In the genomic region with DNA sequence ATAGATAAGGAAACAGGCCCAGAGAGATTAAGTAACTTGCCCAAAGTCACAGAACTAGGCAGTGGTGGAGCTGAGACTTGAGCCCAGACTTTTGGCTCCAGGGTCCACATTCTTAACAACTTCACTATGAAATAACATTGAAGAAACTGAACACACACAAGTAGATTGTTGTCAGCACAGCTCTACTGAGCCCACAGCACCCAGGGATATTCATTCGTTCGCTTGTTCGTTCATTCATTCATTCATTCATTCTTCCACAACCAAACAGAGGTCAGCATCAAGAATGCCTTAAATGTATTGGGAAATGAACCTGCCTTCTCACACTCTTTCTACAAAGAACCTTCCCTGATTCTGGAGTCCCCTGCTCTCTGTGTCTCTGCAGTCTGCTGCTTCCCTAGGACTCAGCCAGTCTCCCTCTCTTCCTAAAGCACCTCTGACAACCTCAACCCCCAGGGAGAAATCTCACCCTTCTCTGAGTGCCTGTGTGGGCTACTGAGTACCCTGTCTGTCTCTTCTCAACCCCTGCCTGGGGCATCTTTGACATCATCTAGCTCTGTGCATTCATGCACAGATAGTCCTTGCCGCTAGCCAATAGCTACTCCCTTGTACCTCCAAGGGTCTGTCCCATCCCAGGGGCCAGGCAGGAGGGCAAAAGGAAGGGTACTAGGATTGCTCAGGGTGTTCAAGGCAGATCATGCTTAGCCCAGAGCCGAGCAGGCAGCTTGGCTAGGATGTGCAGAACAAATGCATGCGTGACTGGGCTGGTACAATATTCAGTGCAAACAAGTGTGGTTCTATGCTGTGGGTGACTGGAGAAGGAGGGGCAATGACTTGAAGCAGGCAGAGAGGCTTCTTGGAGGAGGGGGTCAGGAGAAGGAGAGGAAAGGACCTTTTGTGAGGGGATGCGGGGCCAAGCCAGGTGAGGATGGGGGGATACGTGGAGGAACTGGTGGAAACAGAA, we compare ENCODE assay signal across 1 cellular context.
TF ChIP-seq lines count a peak whose summit lies in the region.

No MANE protein-coding gene starts in this region.

TF ChIP-seq in WTC11, 78 proteins besides CTCF, POLR2A, EP300 and RAD21 (continued from another document):
- TF ChIP-seq, protein P1, sequence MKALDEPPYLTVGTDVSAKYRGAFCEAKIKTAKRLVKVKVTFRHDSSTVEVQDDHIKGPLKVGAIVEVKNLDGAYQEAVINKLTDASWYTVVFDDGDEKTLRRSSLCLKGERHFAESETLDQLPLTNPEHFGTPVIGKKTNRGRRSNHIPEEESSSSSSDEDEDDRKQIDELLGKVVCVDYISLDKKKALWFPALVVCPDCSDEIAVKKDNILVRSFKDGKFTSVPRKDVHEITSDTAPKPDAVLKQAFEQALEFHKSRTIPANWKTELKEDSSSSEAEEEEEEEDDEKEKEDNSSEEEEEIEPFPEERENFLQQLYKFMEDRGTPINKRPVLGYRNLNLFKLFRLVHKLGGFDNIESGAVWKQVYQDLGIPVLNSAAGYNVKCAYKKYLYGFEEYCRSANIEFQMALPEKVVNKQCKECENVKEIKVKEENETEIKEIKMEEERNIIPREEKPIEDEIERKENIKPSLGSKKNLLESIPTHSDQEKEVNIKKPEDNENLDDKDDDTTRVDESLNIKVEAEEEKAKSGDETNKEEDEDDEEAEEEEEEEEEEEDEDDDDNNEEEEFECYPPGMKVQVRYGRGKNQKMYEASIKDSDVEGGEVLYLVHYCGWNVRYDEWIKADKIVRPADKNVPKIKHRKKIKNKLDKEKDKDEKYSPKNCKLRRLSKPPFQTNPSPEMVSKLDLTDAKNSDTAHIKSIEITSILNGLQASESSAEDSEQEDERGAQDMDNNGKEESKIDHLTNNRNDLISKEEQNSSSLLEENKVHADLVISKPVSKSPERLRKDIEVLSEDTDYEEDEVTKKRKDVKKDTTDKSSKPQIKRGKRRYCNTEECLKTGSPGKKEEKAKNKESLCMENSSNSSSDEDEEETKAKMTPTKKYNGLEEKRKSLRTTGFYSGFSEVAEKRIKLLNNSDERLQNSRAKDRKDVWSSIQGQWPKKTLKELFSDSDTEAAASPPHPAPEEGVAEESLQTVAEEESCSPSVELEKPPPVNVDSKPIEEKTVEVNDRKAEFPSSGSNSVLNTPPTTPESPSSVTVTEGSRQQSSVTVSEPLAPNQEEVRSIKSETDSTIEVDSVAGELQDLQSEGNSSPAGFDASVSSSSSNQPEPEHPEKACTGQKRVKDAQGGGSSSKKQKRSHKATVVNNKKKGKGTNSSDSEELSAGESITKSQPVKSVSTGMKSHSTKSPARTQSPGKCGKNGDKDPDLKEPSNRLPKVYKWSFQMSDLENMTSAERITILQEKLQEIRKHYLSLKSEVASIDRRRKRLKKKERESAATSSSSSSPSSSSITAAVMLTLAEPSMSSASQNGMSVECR (CRISPR knock-in tag; IDR thresholded peaks at IDR 0.05; ENCODE audit: borderline replicate concordance), result no peak
- TF ChIP-seq IRF2 (CRISPR knock-in tag; IDR thresholded peaks at IDR 0.05; ENCODE audit: borderline replicate concordance, low read depth), result no peak
- TF ChIP-seq, protein P2, sequence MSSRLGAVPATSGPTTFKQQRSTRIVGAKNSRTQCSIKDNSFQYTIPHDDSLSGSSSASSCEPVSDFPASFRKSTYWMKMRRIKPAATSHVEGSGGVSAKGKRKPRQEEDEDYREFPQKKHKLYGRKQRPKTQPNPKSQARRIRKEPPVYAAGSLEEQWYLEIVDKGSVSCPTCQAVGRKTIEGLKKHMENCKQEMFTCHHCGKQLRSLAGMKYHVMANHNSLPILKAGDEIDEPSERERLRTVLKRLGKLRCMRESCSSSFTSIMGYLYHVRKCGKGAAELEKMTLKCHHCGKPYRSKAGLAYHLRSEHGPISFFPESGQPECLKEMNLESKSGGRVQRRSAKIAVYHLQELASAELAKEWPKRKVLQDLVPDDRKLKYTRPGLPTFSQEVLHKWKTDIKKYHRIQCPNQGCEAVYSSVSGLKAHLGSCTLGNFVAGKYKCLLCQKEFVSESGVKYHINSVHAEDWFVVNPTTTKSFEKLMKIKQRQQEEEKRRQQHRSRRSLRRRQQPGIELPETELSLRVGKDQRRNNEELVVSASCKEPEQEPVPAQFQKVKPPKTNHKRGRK (CRISPR knock-in tag; IDR thresholded peaks at IDR 0.05; ENCODE audit: borderline replicate concordance), result no peak
- TF ChIP-seq, protein P3, sequence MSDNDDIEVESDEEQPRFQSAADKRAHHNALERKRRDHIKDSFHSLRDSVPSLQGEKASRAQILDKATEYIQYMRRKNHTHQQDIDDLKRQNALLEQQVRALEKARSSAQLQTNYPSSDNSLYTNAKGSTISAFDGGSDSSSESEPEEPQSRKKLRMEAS (CRISPR knock-in tag; IDR thresholded peaks at IDR 0.05), result no peak
- TF ChIP-seq, protein P4, sequence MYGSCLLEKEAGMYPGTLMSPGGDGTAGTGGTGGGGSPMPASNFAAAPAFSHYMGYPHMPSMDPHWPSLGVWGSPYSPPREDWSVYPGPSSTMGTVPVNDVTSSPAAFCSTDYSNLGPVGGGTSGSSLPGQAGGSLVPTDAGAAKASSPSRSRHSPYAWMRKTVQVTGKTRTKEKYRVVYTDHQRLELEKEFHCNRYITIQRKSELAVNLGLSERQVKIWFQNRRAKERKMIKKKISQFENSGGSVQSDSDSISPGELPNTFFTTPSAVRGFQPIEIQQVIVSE (CRISPR knock-in tag; IDR thresholded peaks at IDR 0.05; ENCODE audit: borderline replicate concordance), result no peak
- no peak for TF ChIP-seq TCF7 (CRISPR knock-in tag; IDR thresholded peaks at IDR 0.05; ENCODE audit: low read depth)
- no peak for TF ChIP-seq ZNF121 (CRISPR knock-in tag; IDR thresholded peaks at IDR 0.05)
- TF ChIP-seq RELA (CRISPR knock-in tag; IDR thresholded peaks at IDR 0.05; ENCODE audit: borderline replicate concordance), result no peak
- no peak for TF ChIP-seq ZNF219 (CRISPR knock-in tag; IDR thresholded peaks at IDR 0.05; ENCODE audit: borderline replicate concordance)
- no peak for TF ChIP-seq ZNF671 (CRISPR knock-in tag; IDR thresholded peaks at IDR 0.05)
- TF ChIP-seq EMX1 (CRISPR knock-in tag; IDR thresholded peaks at IDR 0.05), result no peak
- no peak for TF ChIP-seq HMGA2 (CRISPR knock-in tag; IDR thresholded peaks at IDR 0.05)
- TF ChIP-seq TEAD1 (CRISPR knock-in tag; IDR thresholded peaks at IDR 0.05), result no peak
- TF ChIP-seq, protein P5, sequence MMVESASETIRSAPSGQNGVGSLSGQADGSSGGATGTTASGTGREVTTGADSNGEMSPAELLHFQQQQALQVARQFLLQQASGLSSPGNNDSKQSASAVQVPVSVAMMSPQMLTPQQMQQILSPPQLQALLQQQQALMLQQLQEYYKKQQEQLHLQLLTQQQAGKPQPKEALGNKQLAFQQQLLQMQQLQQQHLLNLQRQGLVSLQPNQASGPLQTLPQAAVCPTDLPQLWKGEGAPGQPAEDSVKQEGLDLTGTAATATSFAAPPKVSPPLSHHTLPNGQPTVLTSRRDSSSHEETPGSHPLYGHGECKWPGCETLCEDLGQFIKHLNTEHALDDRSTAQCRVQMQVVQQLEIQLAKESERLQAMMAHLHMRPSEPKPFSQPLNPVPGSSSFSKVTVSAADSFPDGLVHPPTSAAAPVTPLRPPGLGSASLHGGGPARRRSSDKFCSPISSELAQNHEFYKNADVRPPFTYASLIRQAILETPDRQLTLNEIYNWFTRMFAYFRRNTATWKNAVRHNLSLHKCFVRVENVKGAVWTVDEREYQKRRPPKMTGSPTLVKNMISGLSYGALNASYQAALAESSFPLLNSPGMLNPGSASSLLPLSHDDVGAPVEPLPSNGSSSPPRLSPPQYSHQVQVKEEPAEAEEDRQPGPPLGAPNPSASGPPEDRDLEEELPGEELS (CRISPR knock-in tag; IDR thresholded peaks at IDR 0.05), result no peak
- TF ChIP-seq, protein P6, sequence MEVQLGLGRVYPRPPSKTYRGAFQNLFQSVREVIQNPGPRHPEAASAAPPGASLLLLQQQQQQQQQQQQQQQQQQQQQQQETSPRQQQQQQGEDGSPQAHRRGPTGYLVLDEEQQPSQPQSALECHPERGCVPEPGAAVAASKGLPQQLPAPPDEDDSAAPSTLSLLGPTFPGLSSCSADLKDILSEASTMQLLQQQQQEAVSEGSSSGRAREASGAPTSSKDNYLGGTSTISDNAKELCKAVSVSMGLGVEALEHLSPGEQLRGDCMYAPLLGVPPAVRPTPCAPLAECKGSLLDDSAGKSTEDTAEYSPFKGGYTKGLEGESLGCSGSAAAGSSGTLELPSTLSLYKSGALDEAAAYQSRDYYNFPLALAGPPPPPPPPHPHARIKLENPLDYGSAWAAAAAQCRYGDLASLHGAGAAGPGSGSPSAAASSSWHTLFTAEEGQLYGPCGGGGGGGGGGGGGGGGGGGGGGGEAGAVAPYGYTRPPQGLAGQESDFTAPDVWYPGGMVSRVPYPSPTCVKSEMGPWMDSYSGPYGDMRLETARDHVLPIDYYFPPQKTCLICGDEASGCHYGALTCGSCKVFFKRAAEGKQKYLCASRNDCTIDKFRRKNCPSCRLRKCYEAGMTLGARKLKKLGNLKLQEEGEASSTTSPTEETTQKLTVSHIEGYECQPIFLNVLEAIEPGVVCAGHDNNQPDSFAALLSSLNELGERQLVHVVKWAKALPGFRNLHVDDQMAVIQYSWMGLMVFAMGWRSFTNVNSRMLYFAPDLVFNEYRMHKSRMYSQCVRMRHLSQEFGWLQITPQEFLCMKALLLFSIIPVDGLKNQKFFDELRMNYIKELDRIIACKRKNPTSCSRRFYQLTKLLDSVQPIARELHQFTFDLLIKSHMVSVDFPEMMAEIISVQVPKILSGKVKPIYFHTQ (CRISPR knock-in tag; IDR thresholded peaks at IDR 0.05), result no peak
- TF ChIP-seq SMAD4 (CRISPR knock-in tag; IDR thresholded peaks at IDR 0.05), result no peak
- TF ChIP-seq, protein P7, sequence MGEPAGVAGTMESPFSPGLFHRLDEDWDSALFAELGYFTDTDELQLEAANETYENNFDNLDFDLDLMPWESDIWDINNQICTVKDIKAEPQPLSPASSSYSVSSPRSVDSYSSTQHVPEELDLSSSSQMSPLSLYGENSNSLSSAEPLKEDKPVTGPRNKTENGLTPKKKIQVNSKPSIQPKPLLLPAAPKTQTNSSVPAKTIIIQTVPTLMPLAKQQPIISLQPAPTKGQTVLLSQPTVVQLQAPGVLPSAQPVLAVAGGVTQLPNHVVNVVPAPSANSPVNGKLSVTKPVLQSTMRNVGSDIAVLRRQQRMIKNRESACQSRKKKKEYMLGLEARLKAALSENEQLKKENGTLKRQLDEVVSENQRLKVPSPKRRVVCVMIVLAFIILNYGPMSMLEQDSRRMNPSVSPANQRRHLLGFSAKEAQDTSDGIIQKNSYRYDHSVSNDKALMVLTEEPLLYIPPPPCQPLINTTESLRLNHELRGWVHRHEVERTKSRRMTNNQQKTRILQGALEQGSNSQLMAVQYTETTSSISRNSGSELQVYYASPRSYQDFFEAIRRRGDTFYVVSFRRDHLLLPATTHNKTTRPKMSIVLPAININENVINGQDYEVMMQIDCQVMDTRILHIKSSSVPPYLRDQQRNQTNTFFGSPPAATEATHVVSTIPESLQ (CRISPR knock-in tag; IDR thresholded peaks at IDR 0.05), result no peak
- TF ChIP-seq, protein P8, sequence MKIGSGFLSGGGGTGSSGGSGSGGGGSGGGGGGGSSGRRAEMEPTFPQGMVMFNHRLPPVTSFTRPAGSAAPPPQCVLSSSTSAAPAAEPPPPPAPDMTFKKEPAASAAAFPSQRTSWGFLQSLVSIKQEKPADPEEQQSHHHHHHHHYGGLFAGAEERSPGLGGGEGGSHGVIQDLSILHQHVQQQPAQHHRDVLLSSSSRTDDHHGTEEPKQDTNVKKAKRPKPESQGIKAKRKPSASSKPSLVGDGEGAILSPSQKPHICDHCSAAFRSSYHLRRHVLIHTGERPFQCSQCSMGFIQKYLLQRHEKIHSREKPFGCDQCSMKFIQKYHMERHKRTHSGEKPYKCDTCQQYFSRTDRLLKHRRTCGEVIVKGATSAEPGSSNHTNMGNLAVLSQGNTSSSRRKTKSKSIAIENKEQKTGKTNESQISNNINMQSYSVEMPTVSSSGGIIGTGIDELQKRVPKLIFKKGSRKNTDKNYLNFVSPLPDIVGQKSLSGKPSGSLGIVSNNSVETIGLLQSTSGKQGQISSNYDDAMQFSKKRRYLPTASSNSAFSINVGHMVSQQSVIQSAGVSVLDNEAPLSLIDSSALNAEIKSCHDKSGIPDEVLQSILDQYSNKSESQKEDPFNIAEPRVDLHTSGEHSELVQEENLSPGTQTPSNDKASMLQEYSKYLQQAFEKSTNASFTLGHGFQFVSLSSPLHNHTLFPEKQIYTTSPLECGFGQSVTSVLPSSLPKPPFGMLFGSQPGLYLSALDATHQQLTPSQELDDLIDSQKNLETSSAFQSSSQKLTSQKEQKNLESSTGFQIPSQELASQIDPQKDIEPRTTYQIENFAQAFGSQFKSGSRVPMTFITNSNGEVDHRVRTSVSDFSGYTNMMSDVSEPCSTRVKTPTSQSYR (CRISPR knock-in tag; IDR thresholded peaks at IDR 0.05), result no peak
TF ChIP-seq in WTC11: peak in this region for 0.
